8 cellular contexts compared by ENCODE assay signal in genomic region chr17:59841667-59842263, GRCh38. TPM values are rescaled to one million over a fixed set of nuclear protein-coding genes. Genes with fewer than 3 reads are reported as not detected.
DNase-seq lines count a peak whose midpoint lies in the region; ATAC-seq and TF ChIP-seq lines count a peak whose summit lies in the region.
"Not testable (repeated sequence)": the region's sequence is repeated elsewhere in the genome, so short reads cannot be mapped to it uniquely, and the experiment has no call there.

No MANE protein-coding gene starts in this region.

- peaks cover 34% of the 10 kb centered on the region for H3K79me2 ChIP-seq in GM23338 (replicated peaks; ENCODE audit: insufficient read depth)

- peaks cover 15% of the 10 kb centered on the region; the same call in 2 of the 3 replicates for H3K9me3 Mint-ChIP-seq in GM23338
- not testable (repeated sequence) for H3K9me3 Mint-ChIP-seq in activated naive CD4-positive, alpha-beta T cell treated with anti-CD3 and anti-CD28 coated beads for 36 hours; naive thymus-derived CD4-positive, alpha-beta T cell; stimulated activated effector memory CD8-positive, alpha-beta T cell treated with anti-CD3 and anti-CD28 coated beads, Interleukin-12 subunit alpha, Interleukin-12 subunit beta, amount 100 ng/mL, for 72 hours

- intact Hi-C loops in activated naive CD4-positive, alpha-beta T cell treated with anti-CD3 and anti-CD28 coated beads for 36 hours (cut with micrococcal nuclease): not testable (repeated sequence)
- intact Hi-C loops in heart right ventricle (cut with DNase I): loop anchor here in 1 of 10 donors (10.0 kb wide), 1 partner anchor 207 kb away; no protein-coding TSS in a partner anchor
- intact Hi-C loops in naive thymus-derived CD4-positive, alpha-beta T cell (cut with micrococcal nuclease): loop anchor here in 1 of 2 donors (5.0 kb wide), 1 partner anchor 1509 kb away; no protein-coding TSS in a partner anchor

- not testable (repeated sequence) for H3F3A ChIP-seq in GM23338 (replicated peaks; ENCODE audit: low read depth)

- peak overlapping the region; percentile 64 for H3K4me2 ChIP-seq in GM23338

- not testable (repeated sequence) for TF ChIP-seq CTCF in AG04450 (IDR thresholded peaks at IDR 0.05; ENCODE audit: low read depth, low read length); GM23338 (conservative IDR thresholded peaks at IDR 0.05; ENCODE audit: low read depth in 2 of 2); RWPE1 (conservative IDR thresholded peaks at IDR 0.05; ENCODE audit: low read depth); coronary artery (IDR thresholded peaks at IDR 0.05); heart right ventricle (IDR thresholded peaks at IDR 0.05)

- H3K4me3 Mint-ChIP-seq in GM23338: peak overlapping the region; percentile 99
- peak overlapping the region; percentile 100 for H3K4me3 Mint-ChIP-seq in activated naive CD4-positive, alpha-beta T cell treated with anti-CD3 and anti-CD28 coated beads for 36 hours
- H3K4me3 Mint-ChIP-seq in naive thymus-derived CD4-positive, alpha-beta T cell: peak overlapping the region in 9 of 10 donors; percentile 79 to 100 (median 96)
- H3K4me3 Mint-ChIP-seq in stimulated activated effector memory CD8-positive, alpha-beta T cell treated with anti-CD3 and anti-CD28 coated beads, Interleukin-12 subunit alpha, Interleukin-12 subunit beta, amount 100 ng/mL, for 72 hours: peak overlapping the region; percentile 90

- H4K20me1 ChIP-seq in GM23338 (replicated peaks; ENCODE audit: insufficient read depth): not testable (repeated sequence)

- H3K4me1 ChIP-seq in GM23338 (ENCODE audit: insufficient read depth) (peaks cover 15% of the 10 kb centered on the region), heart right ventricle (peaks cover 0 to 57% (median 43%) of the 10 kb centered on the region in 9 donors)
- peaks cover 16 to 24% of the 10 kb centered on the region in 2 donors for H3K4me1 ChIP-seq in naive thymus-derived CD4-positive, alpha-beta T cell (ENCODE audit: control insufficient read depth in 2 of 2, insufficient read depth in 2 of 2, low read length in 2 of 2)

- not testable (repeated sequence) for DNase-seq in AG04450 (ENCODE audit: low read depth, low spot score); GM23338 (ENCODE audit: low spot score); RWPE1 (ENCODE audit: low spot score); coronary artery (ENCODE audit: low spot score); heart right ventricle; naive thymus-derived CD4-positive, alpha-beta T cell; stimulated activated effector memory CD8-positive, alpha-beta T cell treated with anti-CD3 and anti-CD28 coated beads, Interleukin-12 subunit alpha, Interleukin-12 subunit beta, amount 100 ng/mL, for 72 hours (ENCODE audit: low spot score in 2 of 2)
- peak; percentile 35 for DNase-seq in activated naive CD4-positive, alpha-beta T cell treated with anti-CD3 and anti-CD28 coated beads for 36 hours

- 72 to 74% methylated on average over 7 of the region's 7 CpGs for WGBS in heart right ventricle, 2 donors

- H3K27ac Mint-ChIP-seq in GM23338: peak overlapping the region; percentile 100
- H3K27ac Mint-ChIP-seq in activated naive CD4-positive, alpha-beta T cell treated with anti-CD3 and anti-CD28 coated beads for 36 hours: peak overlapping the region; percentile 100
- peak overlapping the region in 8 of 9 donors; percentile 53 to 99 (median 96) for H3K27ac Mint-ChIP-seq in naive thymus-derived CD4-positive, alpha-beta T cell
- peak overlapping the region; percentile 99 for H3K27ac Mint-ChIP-seq in stimulated activated effector memory CD8-positive, alpha-beta T cell treated with anti-CD3 and anti-CD28 coated beads, Interleukin-12 subunit alpha, Interleukin-12 subunit beta, amount 100 ng/mL, for 72 hours

- POLR2A ChIA-PET in AG04450 (lab: Yijun Ruan, JAX) (interaction anchor here (0.6 to 10.8 kb wide), 6 partner anchors 10 to 210 kb away, joined by 3 to 221 read pairs (median 7); no protein-coding TSS in a partner anchor), RWPE1 (lab: Yijun Ruan, JAX; ENCODE audit: low non-redundant PET) (interaction anchor here (0.6 to 1.3 kb wide), 3 partner anchors 12 to 79 kb away, joined by 3 to 6 read pairs (median 3); no protein-coding TSS in a partner anchor)
- POLR2A ChIA-PET in naive thymus-derived CD4-positive, alpha-beta T cell (lab: Charles Lee): interaction anchor here (0.7 to 1.8 kb wide), 6 partner anchors 10 to 89 kb away, joined by 3 to 4 read pairs (median 3); no protein-coding TSS in a partner anchor

- CTCF ChIA-PET in AG04450 (lab: Charles Lee): interaction anchor here (2.7 kb wide), 1 partner anchor 17 kb away, joined by 17 read pairs; no protein-coding TSS in a partner anchor
- CTCF ChIA-PET in RWPE1 (lab: Yijun Ruan, JAX): not testable (repeated sequence)
- CTCF ChIA-PET in activated naive CD4-positive, alpha-beta T cell treated with anti-CD3 and anti-CD28 coated beads for 36 hours (lab: Charles Lee): interaction anchor here (0.7 to 2.0 kb wide), 3 partner anchors 55 to 88 kb away, joined by 4 to 12 read pairs (median 6); no protein-coding TSS in a partner anchor
- CTCF ChIA-PET in naive thymus-derived CD4-positive, alpha-beta T cell (lab: Charles Lee): interaction anchor here (0.5 kb wide), 1 partner anchor 10 kb away, joined by 4 read pairs; no protein-coding TSS in a partner anchor

- peaks cover 35% of the 10 kb centered on the region for H3K4me1 Mint-ChIP-seq in GM23338
- peaks cover 69% of the 10 kb centered on the region for H3K4me1 Mint-ChIP-seq in activated naive CD4-positive, alpha-beta T cell treated with anti-CD3 and anti-CD28 coated beads for 36 hours (ENCODE audit: low read depth)
- H3K4me1 Mint-ChIP-seq in naive thymus-derived CD4-positive, alpha-beta T cell: peaks cover 24 to 83% (median 64%) of the 10 kb centered on the region in 7 donors
- H3K4me1 Mint-ChIP-seq in stimulated activated effector memory CD8-positive, alpha-beta T cell treated with anti-CD3 and anti-CD28 coated beads, Interleukin-12 subunit alpha, Interleukin-12 subunit beta, amount 100 ng/mL, for 72 hours: peaks cover 67% of the 10 kb centered on the region

- not testable (repeated sequence) for H2AFZ ChIP-seq in GM23338

- H3K36me3 Mint-ChIP-seq in GM23338 (ENCODE audit: low read depth): peaks cover 58% of the 10 kb centered on the region
- peaks cover 63% of the 10 kb centered on the region for H3K36me3 Mint-ChIP-seq in activated naive CD4-positive, alpha-beta T cell treated with anti-CD3 and anti-CD28 coated beads for 36 hours (ENCODE audit: low read depth)
- H3K36me3 Mint-ChIP-seq in naive thymus-derived CD4-positive, alpha-beta T cell: peaks cover 0 to 52% (median 22%) of the 10 kb centered on the region in 5 donors
- H3K36me3 Mint-ChIP-seq in stimulated activated effector memory CD8-positive, alpha-beta T cell treated with anti-CD3 and anti-CD28 coated beads, Interleukin-12 subunit alpha, Interleukin-12 subunit beta, amount 100 ng/mL, for 72 hours: peaks cover 96% of the 10 kb centered on the region

- H3K9me2 ChIP-seq in GM23338 (ENCODE audit: insufficient read depth): not testable (repeated sequence)

- ATAC-seq in GM23338; heart right ventricle; naive thymus-derived CD4-positive, alpha-beta T cell; stimulated activated effector memory CD8-positive, alpha-beta T cell treated with anti-CD3 and anti-CD28 coated beads, Interleukin-12 subunit alpha, Interleukin-12 subunit beta, amount 100 ng/mL, for 72 hours: not testable (repeated sequence)

- H3K27ac ChIP-seq in AG04450 (ENCODE audit: low read depth, low read length): peak overlapping the region; percentile 88
- H3K27ac ChIP-seq in GM23338 (ENCODE audit: low read depth): peak overlapping the region; percentile 94
- H3K27ac ChIP-seq in RWPE1: peak overlapping the region; percentile 97
- H3K27ac ChIP-seq in coronary artery: peak overlapping the region; percentile 59 to 91
- H3K27ac ChIP-seq in heart right ventricle: peak overlapping the region in 6 of 10 donors; percentile 88 to 97 (median 92)
- H3K27ac ChIP-seq in naive thymus-derived CD4-positive, alpha-beta T cell (ENCODE audit: low read depth, low read length): peak overlapping the region; percentile 88

- H3K4me3 ChIP-seq in AG04450 (ENCODE audit: low read depth, low read length) (peak overlapping the region; percentile 79), GM23338 (peak overlapping the region; percentile 69), coronary artery (peak overlapping the region; percentile 74), heart right ventricle (peak overlapping the region in 7 of 10 donors; percentile 48 to 68 (median 61))
- peak overlapping the region; percentile 37 for H3K4me3 ChIP-seq in naive thymus-derived CD4-positive, alpha-beta T cell (ENCODE audit: low read length)

- H3K9me3 ChIP-seq in AG04450 (ENCODE audit: control insufficient read depth, insufficient read depth, low read length); heart right ventricle; naive thymus-derived CD4-positive, alpha-beta T cell (ENCODE audit: control insufficient read depth in 2 of 3, low read length in 3 of 3): not testable (repeated sequence)

- peaks cover 67% of the 10 kb centered on the region for H3K27me3 Mint-ChIP-seq in GM23338 (ENCODE audit: insufficient read depth, low read depth, poor library complexity)
- H3K27me3 Mint-ChIP-seq in activated naive CD4-positive, alpha-beta T cell treated with anti-CD3 and anti-CD28 coated beads for 36 hours (ENCODE audit: low read depth): not testable (repeated sequence)
- peaks cover 0 to 20% (median 0%) of the 10 kb centered on the region in 5 donors for H3K27me3 Mint-ChIP-seq in naive thymus-derived CD4-positive, alpha-beta T cell

- H3K27me3 ChIP-seq in AG04450 (ENCODE audit: control insufficient read depth, insufficient read depth, low read length); GM23338 (ENCODE audit: insufficient read depth); heart right ventricle; naive thymus-derived CD4-positive, alpha-beta T cell (ENCODE audit: control insufficient read depth in 2 of 2, insufficient read depth in 2 of 2, low read length in 2 of 2): not testable (repeated sequence)

- not testable (repeated sequence) for H3K36me3 ChIP-seq in GM23338 (ENCODE audit: insufficient read depth); naive thymus-derived CD4-positive, alpha-beta T cell (ENCODE audit: control insufficient read depth in 2 of 3, insufficient read depth in 3 of 3, low read length in 3 of 3)
- H3K36me3 ChIP-seq in heart right ventricle: peaks cover 0 to 49% (median 3%) of the 10 kb centered on the region in 9 donors

RNA-seq across cellular contexts. Expression of gene TUBD1, which starts 51.0 kb away (rescaled TPM):
- polyA plus RNA-seq in AG04450 (2011; rRNA removed) (3.9 and 5.1 TPM in 2 replicates), GM23338 (2016; fragmentation: Nextera tagmentation; extraction: Ambion mirVana) (10.1 and 11.6 TPM in 2 replicates), heart right ventricle (10 to 100 TPM in 1 of 2 donors, 1 to 10 TPM in 1; 4.1 to 10.4 TPM)
- 3.4 and 6.0 TPM in 2 replicates for polyA minus RNA-seq in AG04450 (2011; rRNA and poly(A)+ RNA removed)
- total RNA-seq in GM23338 (2014; rRNA removed; shearing (Covaris generic)): 13.8 and 17.6 TPM in 2 replicates
- total RNA-seq in activated naive CD4-positive, alpha-beta T cell treated with anti-CD3 and anti-CD28 coated beads for 36 hours: 10 to 100 TPM; 15.2 to 15.4 TPM
- total RNA-seq in heart right ventricle: 10 to 100 TPM in 1 of 10 donors, 1 to 10 TPM in 9; 4.0 to 10.1 (median 6.6) TPM
- total RNA-seq in naive thymus-derived CD4-positive, alpha-beta T cell: 10 to 100 TPM in 4 of 5 experiments, 1 to 10 TPM in 1; 8.2 to 42.1 (median 14.3) TPM
- polyA plus RNA-seq in naive thymus-derived CD4-positive, alpha-beta T cell: 10 to 100 TPM; 25.5 to 31.9 TPM

RNA-seq across cellular contexts. Expression of gene RPS6KB1, which starts 51.2 kb away (rescaled TPM):
- polyA plus RNA-seq in AG04450 (2011; rRNA removed) (19.1 and 21.9 TPM in 2 replicates), GM23338 (2016; fragmentation: Nextera tagmentation; extraction: Ambion mirVana) (20.4 and 21.7 TPM in 2 replicates), heart right ventricle (10 to 100 TPM in 1 of 2 donors, 1 to 10 TPM in 1; 5.1 to 11.2 TPM)
- 15.7 and 21.8 TPM in 2 replicates for polyA minus RNA-seq in AG04450 (2011; rRNA and poly(A)+ RNA removed)
- total RNA-seq in GM23338 (2014; rRNA removed; shearing (Covaris generic)): 15.1 and 19.5 TPM in 2 replicates
- 10 to 100 TPM; 42.1 to 48.5 TPM for total RNA-seq in activated naive CD4-positive, alpha-beta T cell treated with anti-CD3 and anti-CD28 coated beads for 36 hours
- total RNA-seq in heart right ventricle: 10 to 100 TPM; 19.6 to 30.4 (median 25.6) TPM
- total RNA-seq in naive thymus-derived CD4-positive, alpha-beta T cell: 100 to 1,000 TPM in 1 of 5 experiments, 10 to 100 TPM in 4; 62.0 to 107 (median 71.5) TPM
- 10 to 100 TPM; 27.3 to 34.3 TPM for polyA plus RNA-seq in naive thymus-derived CD4-positive, alpha-beta T cell
